Comparison of ENCODE assay signal across 1 cellular context in the genomic region with DNA sequence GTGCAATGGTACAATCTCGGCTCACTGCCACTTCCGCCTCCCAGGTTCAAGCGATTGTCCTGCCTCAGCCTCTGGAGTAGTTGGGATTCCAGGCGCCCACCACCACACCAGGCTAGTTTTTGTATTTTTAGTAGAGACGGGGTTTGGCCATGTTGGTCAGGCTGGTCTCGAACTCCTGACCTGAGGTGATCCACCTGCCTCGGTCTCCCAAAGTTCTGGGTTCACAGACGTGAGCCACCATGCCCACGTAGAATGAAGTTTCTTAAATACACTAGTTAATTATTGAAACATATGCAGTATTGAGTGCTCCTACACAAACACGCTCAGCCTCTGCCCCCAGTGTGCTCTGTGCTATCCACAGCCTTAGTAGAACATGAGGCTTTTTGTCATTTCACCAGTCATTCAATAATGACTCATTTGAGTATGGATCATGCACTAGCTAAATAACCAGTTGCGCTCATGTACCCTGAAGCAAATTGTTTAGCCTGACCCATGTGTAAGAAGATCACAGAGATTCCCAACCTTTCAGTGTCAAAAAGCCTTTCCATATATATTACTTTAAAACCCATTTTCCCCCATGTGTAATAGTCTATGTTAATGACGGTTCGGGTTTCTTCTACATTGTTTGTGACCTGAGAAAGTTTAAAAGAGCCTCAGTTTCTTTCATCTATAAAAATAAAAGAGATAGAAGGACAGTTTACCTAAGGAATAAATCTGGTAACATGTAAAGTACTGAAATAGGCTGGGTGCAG.
TF ChIP-seq lines count a peak whose summit lies in the region.

No MANE protein-coding gene starts in this region.

TF ChIP-seq in SK-N-SH, 30 proteins besides CTCF, POLR2A, EP300 and RAD21 (continued from another document):
- TF ChIP-seq TCF12 (IDR thresholded peaks at IDR 0.05) (no peak; the same call in 1 of the 2 replicates), NRF1 (IDR thresholded peaks at IDR 0.05; ENCODE audit: low read depth, low read length) (no peak), RFX5 (IDR thresholded peaks at IDR 0.05; ENCODE audit: low read length) (no peak), POLR2AphosphoS5 (IDR thresholded peaks at IDR 0.05; ENCODE audit: low read depth, low read length) (peak; percentile 94), GATA2 (CRISPR knock-in tag; IDR thresholded peaks at IDR 0.05) (no peak), YY1 (IDR thresholded peaks at IDR 0.05; ENCODE audit: low read depth) (no peak), MEF2A (IDR thresholded peaks at IDR 0.05; ENCODE audit: borderline replicate concordance, low read depth) (no peak; the same call in 1 of the 2 replicates), CHD2 (IDR thresholded peaks at IDR 0.05; ENCODE audit: low read length, partially characterized antibody) (no peak), FOXJ3 (CRISPR knock-in tag; IDR thresholded peaks at IDR 0.05) (no peak), ZBTB33 (IDR thresholded peaks at IDR 0.05; ENCODE audit: borderline replicate concordance, low read depth) (no peak), TAF1 (IDR thresholded peaks at IDR 0.05; ENCODE audit: borderline replicate concordance, low read depth, low read length) (peak; percentile 62; the same call in 1 of the 2 replicates), USF2 (IDR thresholded peaks at IDR 0.05; ENCODE audit: borderline replicate concordance, low read depth, low read length) (no peak; the same call in 1 of the 2 replicates), NFIC (IDR thresholded peaks at IDR 0.05; ENCODE audit: borderline replicate concordance) (0 out of 2 replicates have a peak, but pooled peaks have one; percentile 14), REST (IDR thresholded peaks at IDR 0.05; ENCODE audit: low read depth, low read length) (peak; percentile 76)
- TF ChIP-seq, protein P1, sequence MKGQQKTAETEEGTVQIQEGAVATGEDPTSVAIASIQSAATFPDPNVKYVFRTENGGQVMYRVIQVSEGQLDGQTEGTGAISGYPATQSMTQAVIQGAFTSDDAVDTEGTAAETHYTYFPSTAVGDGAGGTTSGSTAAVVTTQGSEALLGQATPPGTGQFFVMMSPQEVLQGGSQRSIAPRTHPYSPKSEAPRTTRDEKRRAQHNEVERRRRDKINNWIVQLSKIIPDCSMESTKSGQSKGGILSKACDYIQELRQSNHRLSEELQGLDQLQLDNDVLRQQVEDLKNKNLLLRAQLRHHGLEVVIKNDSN (IDR thresholded peaks at IDR 0.05; ENCODE audit: borderline replicate concordance, low read depth): no peak
